ENCODE assay signal across 8 cellular contexts in the genomic region with DNA sequence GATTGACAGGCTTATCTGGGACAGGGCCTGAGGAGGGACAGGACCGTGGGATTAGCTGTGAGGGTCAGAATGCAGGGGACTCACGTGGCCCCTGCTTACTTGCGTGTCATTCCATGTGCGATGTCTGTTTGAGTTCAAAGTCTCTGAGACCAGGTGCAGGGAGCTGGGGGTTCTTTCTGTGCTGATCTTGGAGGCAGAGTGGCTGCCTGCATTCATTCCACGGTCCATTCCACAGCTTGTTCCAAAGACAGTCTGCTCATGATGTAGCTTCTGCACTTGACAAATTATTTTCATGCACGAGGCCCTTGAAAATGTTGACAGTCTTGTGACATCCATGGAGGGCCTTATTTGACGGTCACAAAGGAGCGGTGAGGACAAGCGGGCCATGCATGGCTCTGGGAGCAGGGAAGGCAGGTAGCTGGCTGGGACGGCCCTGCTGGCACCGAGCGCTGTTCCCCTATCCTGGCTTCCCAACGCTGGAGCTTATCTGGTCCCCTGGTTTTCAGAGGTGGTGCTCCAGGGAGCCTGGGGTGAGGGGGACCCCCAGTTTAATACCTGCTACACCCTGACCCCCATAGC. TPM values are rescaled to one million over a fixed set of nuclear protein-coding genes. Genes with fewer than 3 reads are reported as not detected.
DNase-seq lines count a peak whose midpoint lies in the region; ATAC-seq, FAIRE-seq and TF ChIP-seq lines count a peak whose summit lies in the region.

No MANE protein-coding gene starts in this region.

- H3K9ac ChIP-seq in Loucy (ENCODE audit: low read depth, low read length, poor library complexity, severe bottlenecking) = peak overlapping the region; percentile 75
- peak overlapping the region; percentile 52 to 66 for H3K9ac ChIP-seq in colonic mucosa (ENCODE audit: low read depth in 2 of 2, low read length in 2 of 2)

- H3K4me1 ChIP-seq in Loucy (ENCODE audit: insufficient read depth, low read length, poor library complexity, severe bottlenecking) (peaks cover 39% of the 10 kb centered on the region), colonic mucosa (peaks cover 7% of the 10 kb centered on the region)

- no peak for FAIRE-seq in H54 (lab: Jason Lieb, UNC)

- TF ChIP-seq CTCF in AG10803 (conservative IDR thresholded peaks at IDR 0.05; ENCODE audit: low read length) (no peak), Loucy (conservative IDR thresholded peaks at IDR 0.05; ENCODE audit: low read length) (no peak), colonic mucosa (IDR thresholded peaks at IDR 0.05) (no peak), GM13976 (IDR thresholded peaks at IDR 0.05; ENCODE audit: borderline replicate concordance, control extremely low read depth, extremely low read depth, insufficient read depth, missing control alignments) (no peak)

- intact Hi-C loops in colonic mucosa (cut with DNase I) = no loop called here

- no peaks in the 10 kb centered on the region for H4K20me1 ChIP-seq in Loucy (ENCODE audit: insufficient read depth, low read length, poor library complexity, severe bottlenecking)

- peak overlapping the region; percentile 92 for H2AFZ ChIP-seq in Loucy (ENCODE audit: low read length)

- no peak for TF ChIP-seq POLR2A in H54 (IDR thresholded peaks at IDR 0.05; ENCODE audit: low read depth, low read length)

- H3K4me3 Mint-ChIP-seq in naive B cell = peak overlapping the region; percentile 47 to 85 (median 67)

- peaks cover 0 to under 1% (median 0%) of the 10 kb centered on the region in 7 donors for H3K9me3 Mint-ChIP-seq in naive B cell

- H3K36me3 Mint-ChIP-seq in naive B cell = no peaks in the 10 kb centered on the region

- H3K79me2 ChIP-seq in Loucy (ENCODE audit: insufficient read depth, low read length) = peaks cover 15% of the 10 kb centered on the region; the same call in 1 of the 2 replicates

- DNase-seq in AG10803 (ENCODE audit: low read depth) = no peak
- DNase-seq in colonic mucosa = no peak
- DNase-seq in naive B cell = no peak
- no peak for DNase-seq in stimulated activated naive CD4-positive, alpha-beta T cell treated with Interleukin-2 at 50 U/mL for 16 hours (lab: John Stamatoyannopoulos, UW)
- DNase-seq in GM13976 (ENCODE audit: low spot score) = no peak
- no peak for DNase-seq in H54 (ENCODE audit: insufficient read length, low spot score)
- no peak for DNase-seq in D341Med (ENCODE audit: low spot score)

- H3K9me2 ChIP-seq in Loucy (replicated peaks; ENCODE audit: low read depth, low read length) = no peaks in the 10 kb centered on the region

- H3K9me3 ChIP-seq in Loucy (ENCODE audit: insufficient read depth, low read depth, low read length) (no peaks in the 10 kb centered on the region), colonic mucosa (no peaks in the 10 kb centered on the region)

- no peaks in the 10 kb centered on the region for H3F3A ChIP-seq in Loucy (ENCODE audit: low read depth)

- H3K27me3 ChIP-seq in Loucy (ENCODE audit: insufficient read depth, low read length, poor library complexity, severe bottlenecking) = no peaks in the 10 kb centered on the region
- H3K27me3 ChIP-seq in colonic mucosa = no peaks in the 10 kb centered on the region

- in situ Hi-C loops in GM13976 (cut with MboI; ENCODE audit: low sequenced_read_pairs, unreplicated experiment) = no loop called here

- H3K27ac ChIP-seq in colonic mucosa = no peak overlapping the region

- H3K4me3 ChIP-seq in AG10803 (ENCODE audit: low read length) = peak overlapping the region; percentile 70
- H3K4me3 ChIP-seq in Loucy (ENCODE audit: low read length, poor library complexity, severe bottlenecking) = peak overlapping the region; percentile 72
- H3K4me3 ChIP-seq in colonic mucosa = peak overlapping the region; percentile 36

- H3K27ac Mint-ChIP-seq in naive B cell = peak overlapping the region in 3 of 6 donors; percentile 56 to 79 (median 75)

- ATAC-seq in naive B cell (ENCODE audit: low read depth in 2 of 2) = no peak

- H3K36me3 ChIP-seq in Loucy (ENCODE audit: insufficient read depth, low read length) = no peaks in the 10 kb centered on the region
- H3K36me3 ChIP-seq in colonic mucosa = no peaks in the 10 kb centered on the region

- H3K4me2 ChIP-seq in Loucy (ENCODE audit: low read depth, low read length, poor library complexity, severe bottlenecking) = peak overlapping the region; percentile 87

- H3K4me1 Mint-ChIP-seq in naive B cell = peaks cover 7 to 23% (median 10%) of the 10 kb centered on the region in 3 donors

- peaks cover under 1 to 16% (median 9%) of the 10 kb centered on the region in 3 donors for H3K27me3 Mint-ChIP-seq in naive B cell

RNA-seq across cellular contexts. Expression of gene SMOX, which starts 23.0 kb away (rescaled TPM):
- 1 to 10 TPM; 5.4 to 7.7 TPM for total RNA-seq in colonic mucosa
- 1 to 10 TPM in 4 of 6 donors, under 1 TPM in 1, not detected in 1; 0.22 to 3.3 (median 1.3) TPM for polyA plus RNA-seq in naive B cell (ENCODE audit: low read depth in 6 of 6)
